Comparison of ENCODE assay signal across 34 cellular contexts in the genomic region with DNA sequence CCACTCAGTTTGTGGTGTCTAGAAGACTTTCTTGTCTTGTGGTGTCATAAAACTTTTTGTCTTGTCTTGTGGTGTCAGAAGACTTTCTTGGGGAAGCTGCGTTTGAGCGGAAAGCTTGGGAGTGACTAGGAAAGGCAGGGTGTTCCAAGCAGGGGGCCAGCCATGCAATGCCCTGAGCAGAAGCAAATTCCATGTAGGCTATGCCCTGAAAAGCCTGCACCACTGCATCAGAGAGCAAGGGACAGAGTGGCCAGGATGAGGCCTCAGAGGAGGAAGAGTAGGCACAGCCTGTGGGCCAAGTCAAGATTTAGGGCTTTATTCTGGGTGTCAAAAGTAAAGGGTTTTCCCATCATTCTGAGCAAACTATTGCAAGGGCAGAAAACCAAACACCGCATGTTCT. TPM values are rescaled to one million over a fixed set of nuclear protein-coding genes. Genes with fewer than 3 reads are reported as not detected.
"Had no signal": no experiment of that assay in that cellular context is flagged by ENCODE, and none has a peak within 500 bp of the region (broad histone marks: within the 10 kb centered on the region; RNA-seq: fewer than 3 reads in every experiment).

No MANE protein-coding gene starts in this region.

- H3K27ac Mint-ChIP-seq: dendritic cell treated with granulocyte-macrophage colony-stimulating factor and Interleukin-4, amounts not matched to agents 40 ng/mL and 50 ng/mL, for 4 days; naive thymus-derived CD4-positive, alpha-beta T cell; nephron; stimulated activated memory B cell treated with anti-CD40 and anti-IgM and Interleukin-4, amounts not matched to agents 10 μg/mL and 1 μg/mL and 100 μg/mL, for 72 hours; type B pancreatic cell had no signal

- H3K27me3 Mint-ChIP-seq: type B pancreatic cell had no signal

- H3K9me3 Mint-ChIP-seq: dendritic cell treated with granulocyte-macrophage colony-stimulating factor and Interleukin-4, amounts not matched to agents 40 ng/mL and 50 ng/mL, for 4 days; nephron; type B pancreatic cell had no signal

- H3K4me1 ChIP-seq: colonic mucosa, foreskin keratinocyte, psoas muscle, spleen, testis had no signal

- H3K4me2 ChIP-seq: hepatocyte had no signal

- H3K9me3 ChIP-seq: colonic mucosa, esophagus muscularis mucosa, gastroesophageal sphincter, psoas muscle, testis had no signal

- H3K36me3 Mint-ChIP-seq: naive thymus-derived CD4-positive, alpha-beta T cell; stimulated activated memory B cell treated with anti-CD40 and anti-IgM and Interleukin-4, amounts not matched to agents 10 μg/mL and 1 μg/mL and 100 μg/mL, for 72 hours; type B pancreatic cell had no signal

- H2AFZ ChIP-seq: hepatocyte had no signal

- H3K4me3 Mint-ChIP-seq: dendritic cell treated with granulocyte-macrophage colony-stimulating factor and Interleukin-4, amounts not matched to agents 40 ng/mL and 50 ng/mL, for 4 days; naive thymus-derived CD4-positive, alpha-beta T cell; nephron; stimulated activated memory B cell treated with anti-CD40 and anti-IgM and Interleukin-4, amounts not matched to agents 10 μg/mL and 1 μg/mL and 100 μg/mL, for 72 hours; type B pancreatic cell had no signal

- H3K4me3 ChIP-seq: colonic mucosa, esophagus muscularis mucosa, gastroesophageal sphincter, heart left ventricle, hepatocyte, psoas muscle, skin epidermis, spleen, testis, tibial artery had no signal

- H3K27me3 ChIP-seq: colonic mucosa, esophagus muscularis mucosa, foreskin keratinocyte, gastroesophageal sphincter, heart left ventricle, hepatocyte, testis, tibial artery had no signal

- H3K79me2 ChIP-seq: hepatocyte had no signal

- H3K4me1 Mint-ChIP-seq: naive thymus-derived CD4-positive, alpha-beta T cell; stimulated activated memory B cell treated with anti-CD40 and anti-IgM and Interleukin-4, amounts not matched to agents 10 μg/mL and 1 μg/mL and 100 μg/mL, for 72 hours had no signal

- ATAC-seq: foreskin keratinocyte; gastroesophageal sphincter; heart left ventricle; left lobe of liver; naive thymus-derived CD4-positive, alpha-beta T cell; psoas muscle; right cardiac atrium; stimulated activated memory B cell treated with anti-CD40 and anti-IgM and Interleukin-4, amounts not matched to agents 10 μg/mL and 1 μg/mL and 100 μg/mL, for 72 hours; stimulated activated naive CD8-positive, alpha-beta T cell treated with anti-CD3 and anti-CD28 coated beads, Interleukin-15, Interleukin-2, amounts not matched to agents 100 U/mL and 50 U/mL, for 24 hours had no signal

- FAIRE-seq: endothelial cell of umbilical vein, kidney had no signal

- DNase-seq: colonic mucosa; effector CD8-positive, alpha-beta T cell; foreskin keratinocyte; heart left ventricle; kidney; mesendoderm; midbrain; naive thymus-derived CD4-positive, alpha-beta T cell; nucleus accumbens; psoas muscle; right cardiac atrium; spleen; stimulated activated CD4-positive, alpha-beta T cell treated with anti-CD3 and anti-CD28 coated beads, Interleukin-4, amount 100 ng/mL, for 4 hours; stimulated activated naive CD8-positive, alpha-beta T cell treated with anti-CD3 and anti-CD28 coated beads, Interleukin-15, Interleukin-2, amounts not matched to agents 100 U/mL and 50 U/mL, for 24 hours; substantia nigra; testis; tibial artery had no signal

- H3K27ac ChIP-seq: colonic mucosa, esophagus muscularis mucosa, foreskin keratinocyte, gastroesophageal sphincter, heart left ventricle, hepatocyte, psoas muscle, skin epidermis, spleen, testis, tibial artery had no signal

- H3K36me3 ChIP-seq: colonic mucosa, esophagus muscularis mucosa, gastroesophageal sphincter, heart left ventricle, spleen, tibial artery had no signal

RNA-seq across cellular contexts. Expression of gene KRT78, which starts 41.6 kb away (rescaled TPM):
- total RNA-seq: colonic mucosa; endothelial cell of umbilical vein; epithelial cell of proximal tubule; fibroblast of lung; heart left ventricle; hepatocyte; kidney; left lobe of liver; lung microvascular endothelial cell; mucosa of gallbladder; naive thymus-derived CD4-positive, alpha-beta T cell; osteocyte; psoas muscle; renal cortical epithelial cell; right cardiac atrium; spleen; urinary bladder had no signal
- polyA plus RNA-seq: endothelial cell of umbilical vein; fibroblast of lung; hepatocyte; naive thymus-derived CD4-positive, alpha-beta T cell; urinary bladder had no signal

RNA-seq across cellular contexts. Expression of gene KRT79, which starts 56.3 kb away (rescaled TPM):
- total RNA-seq: colonic mucosa; endothelial cell of umbilical vein; epithelial cell of proximal tubule; esophagus muscularis mucosa; fibroblast of lung; foreskin keratinocyte; gastroesophageal sphincter; heart left ventricle; kidney; left lobe of liver; lung microvascular endothelial cell; mucosa of gallbladder; naive thymus-derived CD4-positive, alpha-beta T cell; osteocyte; psoas muscle; renal cortical epithelial cell; right cardiac atrium; urinary bladder had no signal
- polyA plus RNA-seq: endothelial cell of umbilical vein; fibroblast of lung; foreskin keratinocyte; hepatocyte; naive thymus-derived CD4-positive, alpha-beta T cell; urinary bladder had no signal
